ENCODE assay signal across 16 cellular contexts in the genomic region with DNA sequence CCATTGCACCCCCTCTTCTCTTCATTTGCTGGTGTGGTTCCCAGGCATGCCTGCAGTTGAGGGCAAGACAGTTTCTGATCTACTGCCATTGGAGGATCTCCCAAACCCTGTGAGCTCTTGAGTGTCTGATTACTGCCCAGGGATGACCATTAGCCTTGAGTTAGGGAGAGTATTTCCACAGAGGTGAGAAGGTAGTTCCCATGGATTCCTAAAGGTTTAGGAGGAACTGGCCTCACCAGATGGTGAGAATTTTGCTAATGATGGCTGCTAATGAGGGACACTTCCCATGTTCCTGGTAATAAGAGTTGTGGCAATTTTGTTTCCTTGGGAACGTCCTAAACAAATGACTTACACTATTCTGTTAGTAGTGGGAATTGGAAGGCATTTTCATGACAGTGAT.
"Had no signal": no experiment of that assay in that cellular context is flagged by ENCODE, and none has a peak within 500 bp of the region (broad histone marks: within the 10 kb centered on the region; RNA-seq: fewer than 3 reads in every experiment).

No MANE protein-coding gene starts in this region.

- H3K27ac ChIP-seq: foreskin keratinocyte, right lobe of liver, upper lobe of right lung had no signal

- H3K27ac Mint-ChIP-seq: activated CD8-positive, alpha-beta memory T cell treated with anti-CD3 and anti-CD28 coated beads, Interleukin-2, amount 10 ng/mL, durations not matched to agents 7 days and 5 days; activated naive CD4-positive, alpha-beta T cell treated with anti-CD3 and anti-CD28 coated beads, Interleukin-2, amount 50 U/mL, for 72 hours; activated T-cell treated with anti-CD3 and anti-CD28 coated beads, Interleukin-2, amount 50 U/mL, for 24 hours had no signal

- H3K4me1 Mint-ChIP-seq: activated CD8-positive, alpha-beta memory T cell treated with anti-CD3 and anti-CD28 coated beads, Interleukin-2, amount 10 ng/mL, durations not matched to agents 7 days and 5 days had no signal

- H3K4me3 ChIP-seq: esophagus squamous epithelium, right lobe of liver, upper lobe of right lung had no signal

- H3K36me3 ChIP-seq: esophagus squamous epithelium, right lobe of liver, upper lobe of right lung had no signal

- FAIRE-seq: bronchial epithelial cell, keratinocyte had no signal

- H3K4me1 ChIP-seq: right lobe of liver had no signal

- H3K27me3 Mint-ChIP-seq: activated CD8-positive, alpha-beta memory T cell treated with anti-CD3 and anti-CD28 coated beads, Interleukin-2, amount 10 ng/mL, durations not matched to agents 7 days and 5 days; activated T-cell treated with anti-CD3 and anti-CD28 coated beads, Interleukin-2, amount 50 U/mL, for 24 hours had no signal

- DNase-seq: activated CD4-positive, alpha-beta T cell treated with anti-CD3 and anti-CD28 coated beads, Interleukin-2, amount 50 U/mL, for 48 hours; activated CD4-positive, CD25-positive, alpha-beta regulatory T cell treated with anti-CD3 and anti-CD28 coated beads, Interleukin-2, amount 50 U/mL, for 72 hours; activated CD8-positive, alpha-beta memory T cell treated with anti-CD3 and anti-CD28 coated beads, Interleukin-2, amount 10 ng/mL, durations not matched to agents 7 days and 5 days; activated effector memory CD4-positive, alpha-beta T cell treated with anti-CD3 and anti-CD28 coated beads, Interleukin-2, amount 50 U/mL, for 16 hours; activated T-cell treated with anti-CD3 and anti-CD28 coated beads, Interleukin-2, amount 50 U/mL, for 24 hours; esophagus squamous epithelium; foreskin keratinocyte; posterior cingulate gyrus; right lobe of liver; stimulated activated CD4-positive, alpha-beta T cell treated with anti-CD3 and anti-CD28 coated beads, Interleukin-12 subunit alpha, Interleukin-12 subunit beta, amount 100 ng/mL, for 4 hours; stimulated activated naive CD4-positive, alpha-beta T cell treated with Interleukin-2 at 50 U/mL for 16 hours; SW 1271; upper lobe of right lung had no signal

- ATAC-seq: activated CD8-positive, alpha-beta memory T cell treated with anti-CD3 and anti-CD28 coated beads, Interleukin-2, amount 10 ng/mL, durations not matched to agents 7 days and 5 days; activated naive CD4-positive, alpha-beta T cell treated with anti-CD3 and anti-CD28 coated beads, Interleukin-2, amount 50 U/mL, for 72 hours; foreskin keratinocyte; upper lobe of right lung had no signal

- H3K27me3 ChIP-seq: esophagus squamous epithelium, foreskin keratinocyte, right lobe of liver, upper lobe of right lung had no signal

- H3K4me3 Mint-ChIP-seq: activated CD8-positive, alpha-beta memory T cell treated with anti-CD3 and anti-CD28 coated beads, Interleukin-2, amount 10 ng/mL, durations not matched to agents 7 days and 5 days; activated T-cell treated with anti-CD3 and anti-CD28 coated beads, Interleukin-2, amount 50 U/mL, for 24 hours had no signal

- H3K9me3 ChIP-seq: esophagus squamous epithelium, right lobe of liver, upper lobe of right lung had no signal

- H3K36me3 Mint-ChIP-seq: activated CD8-positive, alpha-beta memory T cell treated with anti-CD3 and anti-CD28 coated beads, Interleukin-2, amount 10 ng/mL, durations not matched to agents 7 days and 5 days; activated naive CD4-positive, alpha-beta T cell treated with anti-CD3 and anti-CD28 coated beads, Interleukin-2, amount 50 U/mL, for 72 hours had no signal

- H3K9me3 Mint-ChIP-seq: activated T-cell treated with anti-CD3 and anti-CD28 coated beads, Interleukin-2, amount 50 U/mL, for 24 hours had no signal
